In the genomic region with DNA sequence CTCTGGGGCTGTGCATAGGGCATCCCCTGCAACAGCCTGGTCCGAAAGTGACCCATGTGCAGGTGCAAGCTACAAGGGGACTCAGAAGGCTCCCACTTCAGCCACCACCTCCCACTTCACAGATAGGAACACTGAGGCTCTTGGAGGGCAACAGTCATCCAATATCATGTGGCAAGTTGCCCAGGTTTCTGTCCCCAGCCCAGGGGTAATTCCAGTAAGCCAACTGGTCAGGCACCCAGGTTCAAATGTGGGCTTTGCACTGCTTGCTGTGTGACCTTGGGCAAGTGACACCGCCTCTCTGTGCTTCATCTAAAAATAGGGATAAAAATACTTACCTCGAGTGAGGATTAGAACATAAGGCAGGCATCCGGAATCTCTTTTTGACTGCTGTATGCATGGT, we compare ENCODE assay signal across 19 cellular contexts.
"Had no signal": no experiment of that assay in that cellular context is flagged by ENCODE, and none has a peak within 500 bp of the region (broad histone marks: within the 10 kb centered on the region; RNA-seq: fewer than 3 reads in every experiment).

No MANE protein-coding gene starts in this region.

- H3K9me3 ChIP-seq: left lung, lower lobe of right lung, pancreas, spleen, stomach had no signal

- H3K4me3 ChIP-seq: left lung, lower lobe of right lung, neural progenitor cell, pancreas, spleen, stomach had no signal

- H2AFZ ChIP-seq: neural progenitor cell had no signal

- H3K36me3 ChIP-seq: left lung, lower lobe of right lung, neural progenitor cell, pancreas, spleen, stomach had no signal

- H3K4me2 ChIP-seq: neural progenitor cell had no signal

- H3K4me1 ChIP-seq: pancreas had no signal

- H3K27me3 ChIP-seq: foreskin keratinocyte, neural progenitor cell, pancreas had no signal

- DNase-seq: dermis blood vessel endothelial cell; effector CD4-positive, alpha-beta T cell; erythroblast; foreskin keratinocyte; immature natural killer cell; left lung; lower lobe of right lung; midbrain; pancreas; spleen; stimulated activated CD4-positive, alpha-beta T cell treated with anti-CD3 and anti-CD28 coated beads, Interleukin-15, amount 100 ng/mL, for 24 hours; stimulated activated CD4-positive, alpha-beta T cell treated with anti-CD3 and anti-CD28 coated beads, Interleukin-1b, Interleukin-23, amount 100 ng/mL, for 48 hours; stimulated activated CD4-positive, alpha-beta T cell treated with anti-CD3 and anti-CD28 coated beads, Interleukin-4, amount 100 ng/mL, for 24 hours; stimulated activated naive B cell treated with anti-CD40 and anti-IgM and Interleukin-4, amounts not matched to agents 10 μg/mL and 1 μg/mL and 100 μg/mL, for 72 hours; stomach; trophoblast cell had no signal

- H3K27ac ChIP-seq: foreskin keratinocyte, left lung, lower lobe of right lung, neural progenitor cell, pancreas, spleen, stomach had no signal

- ATAC-seq: foreskin keratinocyte; left lung; lower lobe of right lung; natural killer cell treated with Interleukin-12 subunit alpha and Interleukin-12 subunit beta and Interleukin-15 and Interleukin-18, amount 100 ng/mL, for 72 hours; pancreas; sciatic nerve; stimulated activated naive B cell treated with anti-CD40 and anti-IgM and Interleukin-4, amounts not matched to agents 10 μg/mL and 1 μg/mL and 100 μg/mL, for 72 hours had no signal

- H3K9ac ChIP-seq: neural progenitor cell had no signal
